Comparison of ENCODE assay signal across 18 cellular contexts in genomic region chr1:190908691-190909090, GRCh38.
"Had no signal": no experiment of that assay in that cellular context is flagged by ENCODE, and none has a peak within 500 bp of the region (broad histone marks: within the 10 kb centered on the region; RNA-seq: fewer than 3 reads in every experiment).

No MANE protein-coding gene starts in this region.

- H3K4me3 ChIP-seq: mucosa of descending colon, smooth muscle cell, transverse colon had no signal

- H3K4me2 ChIP-seq: smooth muscle cell had no signal

- H3K9me3 Mint-ChIP-seq: effector memory CD8-positive, alpha-beta T cell; stimulated activated memory B cell treated with anti-CD40 and anti-IgM and Interleukin-4, amounts not matched to agents 10 μg/mL and 1 μg/mL and 100 μg/mL, for 72 hours had no signal

- H3K4me3 Mint-ChIP-seq: activated naive CD8-positive, alpha-beta T cell; effector memory CD8-positive, alpha-beta T cell; natural killer cell; stimulated activated memory B cell treated with anti-CD40 and anti-IgM and Interleukin-4, amounts not matched to agents 10 μg/mL and 1 μg/mL and 100 μg/mL, for 72 hours had no signal

- H3K9me3 ChIP-seq: mucosa of descending colon, transverse colon had no signal

- H3K27ac Mint-ChIP-seq: activated naive CD8-positive, alpha-beta T cell; effector memory CD8-positive, alpha-beta T cell; natural killer cell; progenitor cell of endocrine pancreas; stimulated activated memory B cell treated with anti-CD40 and anti-IgM and Interleukin-4, amounts not matched to agents 10 μg/mL and 1 μg/mL and 100 μg/mL, for 72 hours had no signal

- H3K36me3 ChIP-seq: transverse colon had no signal

- H3K27ac ChIP-seq: foreskin keratinocyte, transverse colon had no signal

- H3K27me3 ChIP-seq: foreskin keratinocyte, transverse colon had no signal

- H3K4me1 ChIP-seq: foreskin keratinocyte, transverse colon had no signal

- H3K27me3 Mint-ChIP-seq: activated naive CD8-positive, alpha-beta T cell; effector memory CD8-positive, alpha-beta T cell; progenitor cell of endocrine pancreas; stimulated activated memory B cell treated with anti-CD40 and anti-IgM and Interleukin-4, amounts not matched to agents 10 μg/mL and 1 μg/mL and 100 μg/mL, for 72 hours had no signal

- DNase-seq: activated gamma-delta T cell; activated T-cell treated with anti-CD3 and anti-CD28 coated beads, Interleukin-2, amount 50 U/mL, for 48 hours; anterior cingulate cortex; caudate nucleus; cortex of kidney; effector memory CD8-positive, alpha-beta T cell; erythroblast; head of caudate nucleus; left colon; mucosa of descending colon; natural killer cell; right cardiac atrium; transverse colon had no signal

- H3K4me1 Mint-ChIP-seq: natural killer cell; stimulated activated memory B cell treated with anti-CD40 and anti-IgM and Interleukin-4, amounts not matched to agents 10 μg/mL and 1 μg/mL and 100 μg/mL, for 72 hours had no signal

- H3K36me3 Mint-ChIP-seq: activated naive CD8-positive, alpha-beta T cell; natural killer cell; stimulated activated memory B cell treated with anti-CD40 and anti-IgM and Interleukin-4, amounts not matched to agents 10 μg/mL and 1 μg/mL and 100 μg/mL, for 72 hours had no signal
